12 cellular contexts compared by ENCODE assay signal in the genomic region with DNA sequence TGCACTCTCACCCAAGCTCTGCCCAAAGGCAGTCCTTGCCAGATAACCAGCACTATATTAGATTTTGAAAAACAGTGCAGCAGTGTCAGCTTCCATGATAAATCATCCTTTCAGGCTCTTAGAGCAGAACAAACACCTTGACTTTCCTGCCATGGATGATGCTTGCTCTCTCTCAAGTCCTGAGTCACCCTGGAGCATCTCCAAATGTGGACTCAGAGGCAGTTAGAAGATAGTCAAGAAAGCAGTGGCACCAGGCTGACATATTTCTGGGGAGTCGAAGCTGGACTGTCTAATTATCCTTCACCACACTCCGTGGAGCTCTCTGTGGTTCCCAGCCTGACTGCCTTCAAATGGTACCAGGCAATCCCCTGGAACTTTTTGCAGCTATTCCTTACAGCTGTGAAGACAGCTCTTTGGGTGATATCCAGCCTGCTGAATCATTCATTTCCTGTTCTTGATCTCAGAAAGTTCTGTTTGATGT.
A peak's percentile ranks its signal among the peaks of the same experiment; 100 is the strongest.
DNase-seq lines count a peak whose midpoint lies in the region; ATAC-seq, FAIRE-seq and TF ChIP-seq lines count a peak whose summit lies in the region.
"Had no signal": no experiment of that assay in that cellular context is flagged by ENCODE, and none has a peak within 500 bp of the region (broad histone marks: within the 10 kb centered on the region; RNA-seq: fewer than 3 reads in every experiment).

No MANE protein-coding gene starts in this region.

- ATAC-seq in PC-3 (peak; percentile 95), GM18517 (IDR thresholded peaks at IDR 0.05; ENCODE audit: unreplicated experiment) (no peak)
- ATAC-seq: GM12878 had no signal

- TF ChIP-seq CTCF in PC-3 (conservative IDR thresholded peaks at IDR 0.05; ENCODE audit: low read depth, low read length) (no peak), osteoblast (IDR thresholded peaks at IDR 0.05; ENCODE audit: extremely low read depth, low read depth, low read length) (no peak)

- FAIRE-seq in GM12891 (lab: Jason Lieb, UNC) = no peak
- FAIRE-seq: GM12878 had no signal

- H3K27ac ChIP-seq in PC-3 (ENCODE audit: low read length) (peak overlapping the region; percentile 61), osteoblast (ENCODE audit: low read depth, low read length) (peak overlapping the region; percentile 38)
- H3K27ac ChIP-seq: SK-N-MC had no signal

- DNase-seq in AG08395 (ENCODE audit: low spot score) (peak; percentile 84), PC-3 (peak; percentile 89), fibroblast of gingiva (ENCODE audit: low read depth) (peak; percentile 79), osteoblast (ENCODE audit: insufficient read length, low spot score, missing footprints) (peak; percentile 82), T-helper 9 cell (no peak), GM12891 (ENCODE audit: insufficient read length, low spot score) (no peak)
- DNase-seq in stimulated activated CD4-positive, alpha-beta T cell treated with anti-CD3 and anti-CD28 coated beads, Interleukin-2, amount 100 ng/mL, for 24 hours = no peak
- DNase-seq: H7, NCI-H2029 treated with DMSO at 0.1 percent for 48 hours had no signal

- no peaks in the 10 kb centered on the region for H3K9me2 ChIP-seq in PC-3 (replicated peaks; ENCODE audit: low read length)

- H3K27me3 ChIP-seq in PC-3 (ENCODE audit: low read length) (no peaks in the 10 kb centered on the region), osteoblast (ENCODE audit: insufficient read depth, low read length) (no peaks in the 10 kb centered on the region)

- POLR2A ChIA-PET in PC-3 (lab: Charles Lee; ENCODE audit: unreplicated experiment) = no interaction called here

- H3K4me1 ChIP-seq in PC-3 (ENCODE audit: insufficient read depth, low read length) (peaks cover 20% of the 10 kb centered on the region), osteoblast (ENCODE audit: insufficient read depth, low read length) (peaks cover 16% of the 10 kb centered on the region)

- H3K4me2 ChIP-seq in PC-3 (ENCODE audit: low read length) (peak overlapping the region; percentile 14; the same call in 1 of the 2 replicates), osteoblast (ENCODE audit: insufficient read depth, low read length) (peak overlapping the region; percentile 51)

- H2AFZ ChIP-seq in PC-3 (ENCODE audit: low read length) = no peak overlapping the region
- H2AFZ ChIP-seq in osteoblast (ENCODE audit: low read length) = no peak overlapping the region

- H3K79me2 ChIP-seq in PC-3 (ENCODE audit: low read length) = no peaks in the 10 kb centered on the region
- H3K79me2 ChIP-seq in osteoblast (ENCODE audit: insufficient read depth, low read length) = no peaks in the 10 kb centered on the region

- no peak overlapping the region for H3K9ac ChIP-seq in PC-3 (ENCODE audit: low read length)

- BruUV-seq in PC-3 (replicated peaks; lab: Mats Ljungman, UMichigan) = no TSS peak

- no peak overlapping the region for H3K4me3 ChIP-seq in PC-3 (ENCODE audit: low read length)
- no peak overlapping the region for H3K4me3 ChIP-seq in osteoblast (ENCODE audit: insufficient read depth, low read length)
- H3K4me3 ChIP-seq: GM12878, SK-N-MC had no signal

- no peaks in the 10 kb centered on the region for H3F3A ChIP-seq in PC-3 (ENCODE audit: low read length, unreplicated experiment)

- no peak for TF ChIP-seq POLR2A in GM12891 (IDR thresholded peaks at IDR 0.05; ENCODE audit: low read depth, low read length)

- H3K9me3 ChIP-seq in PC-3 (ENCODE audit: low read length) (no peaks in the 10 kb centered on the region), osteoblast (ENCODE audit: low read depth, low read length) (no peaks in the 10 kb centered on the region)

- CTCF ChIA-PET in PC-3 (lab: Charles Lee) = interaction anchor here (0.9 kb wide), 1 partner anchor 737 kb away, joined by 5 read pairs; no protein-coding TSS in a partner anchor

- H3K36me3 ChIP-seq in PC-3 (ENCODE audit: low read depth, low read length) (no peaks in the 10 kb centered on the region), osteoblast (ENCODE audit: insufficient read depth, low read length) (no peaks in the 10 kb centered on the region)

- intact Hi-C loops in PC-3 (cut with micrococcal nuclease) = no loop called here

- no peaks in the 10 kb centered on the region for H4K20me1 ChIP-seq in PC-3 (ENCODE audit: low read length)
- no peaks in the 10 kb centered on the region for H4K20me1 ChIP-seq in osteoblast (ENCODE audit: insufficient read depth, low read length)

TF ChIP-seq in GM12891, 5 proteins besides CTCF, POLR2A, EP300 and RAD21:
- TF ChIP-seq PAX5 (IDR thresholded peaks at IDR 0.05; ENCODE audit: insufficient read depth, low read length, severe bottlenecking) = no peak
- no peak for TF ChIP-seq SPI1 (IDR thresholded peaks at IDR 0.05; ENCODE audit: low read depth, low read length)
- no peak for TF ChIP-seq POU2F2 (IDR thresholded peaks at IDR 0.05; ENCODE audit: low read depth, low read length)
- no peak for TF ChIP-seq POLR2AphosphoS5 (IDR thresholded peaks at IDR 0.05; ENCODE audit: low read depth, low read length)
- no peak for TF ChIP-seq TAF1 (IDR thresholded peaks at IDR 0.05; ENCODE audit: low read depth, low read length)

Comparison
In these comparisons a context has a peak if more than half of its experiments do, and no peak if none do; other contexts are left out.
1. DNase-seq: peak in AG08395 (single experiment), PC-3 (single experiment), fibroblast of gingiva (single experiment) and osteoblast (single experiment); none in T-helper 9 cell (single experiment), stimulated activated CD4-positive, alpha-beta T cell treated with anti-CD3 and anti-CD28 coated beads, Interleukin-2, amount 100 ng/mL, for 24 hours (0 of 2) and GM12891 (single experiment).